In genomic region chr9:117929873-117930272, GRCh38 we compare ENCODE assay signal across 20 cellular contexts.
DNase-seq lines count a peak whose midpoint lies in the region; ATAC-seq and TF ChIP-seq lines count a peak whose summit lies in the region.
"Had no signal": no experiment of that assay in that cellular context is flagged by ENCODE, and none has a peak within 500 bp of the region (broad histone marks: within the 10 kb centered on the region; RNA-seq: fewer than 3 reads in every experiment).

No MANE protein-coding gene starts in this region.

- no peaks in the 10 kb centered on the region for H3F3A ChIP-seq in SK-N-SH (replicated peaks; ENCODE audit: insufficient read depth)

- 15% methylated on average over 1 of the region's 1 CpG for WGBS in SK-N-SH (ENCODE audit: low lambda C conversion rate)

- no peak for TF ChIP-seq RAD21 in SK-N-SH (IDR thresholded peaks at IDR 0.05; ENCODE audit: low read length)

- no peak for DNase-seq in SK-N-SH
- peak; percentile 33 for DNase-seq in NCI-H128 (lab: John Stamatoyannopoulos, UW; ENCODE audit: unreplicated experiment)
- no peak for DNase-seq in AML-193 (lab: John Stamatoyannopoulos, UW)
- no peak for DNase-seq in activated CD4-positive, alpha-beta T cell treated with anti-CD3 and anti-CD28 coated beads, Interleukin-2, amount 50 U/mL, for 1 hour
- DNase-seq in uterus = no peak
- no peak for DNase-seq in GM03348 (ENCODE audit: low spot score)
- DNase-seq: activated CD8-positive, alpha-beta T cell treated with anti-CD3 and anti-CD28 coated beads, Interleukin-2, amount 10 ng/mL, durations not matched to agents 7 days and 5 days; activated naive CD4-positive, alpha-beta T cell treated with anti-CD3 and anti-CD28 coated beads for 36 hours; activated T-cell treated with anti-CD3 and anti-CD28 coated beads, Interleukin-2, amount 50 U/mL, for 24 hours; NCI-H1436 treated with DMSO at 0.1 percent for 48 hours; NCI-H2227 treated with DMSO at 0.1 percent for 48 hours; OCI-M1; SIG-M5; stimulated activated CD4-positive, alpha-beta T cell treated with anti-CD3 and anti-CD28 coated beads, Interleukin-4, amount 100 ng/mL, for 4 hours; T-helper 2 cell had no signal

- no peak for TF ChIP-seq POLR2A in uterus (IDR thresholded peaks at IDR 0.05)

- intact Hi-C loops in uterus (cut with DNase I; ENCODE audit: low total_unique reads) = no loop called here

- H3K9ac ChIP-seq in SK-N-SH = no peak overlapping the region
- H3K9ac ChIP-seq: KMS-11 had no signal

- no peak overlapping the region for H3K4me2 ChIP-seq in SK-N-SH
- H3K4me2 ChIP-seq: GM23338, KMS-11 had no signal

- H4K20me1 ChIP-seq in SK-N-SH (ENCODE audit: insufficient read depth) = no peaks in the 10 kb centered on the region

- no peaks in the 10 kb centered on the region for H3K9me2 ChIP-seq in SK-N-SH

- H3K79me2 ChIP-seq in SK-N-SH (ENCODE audit: insufficient read depth) = no peaks in the 10 kb centered on the region

- H3K36me3 ChIP-seq in SK-N-SH (replicated peaks in 1 of 2; ENCODE audit: control insufficient read depth in 1 of 2, insufficient read depth in 2 of 2, low read length in 1 of 2) (no peaks in the 10 kb centered on the region), uterus (no peaks in the 10 kb centered on the region)
- H3K36me3 ChIP-seq: gastroesophageal sphincter had no signal

- H3K4me1 ChIP-seq in SK-N-SH (ENCODE audit: control insufficient read depth in 1 of 2, insufficient read depth in 2 of 2, low read depth in 1 of 2, low read length in 1 of 2) (no peaks in the 10 kb centered on the region), uterus (no peaks in the 10 kb centered on the region)
- H3K4me1 ChIP-seq: gastroesophageal sphincter had no signal

- H3K9me3 ChIP-seq in SK-N-SH (no peaks in the 10 kb centered on the region), uterus (no peaks in the 10 kb centered on the region)

- TF ChIP-seq CTCF in SK-N-SH (IDR thresholded peaks at IDR 0.05) (no peak), VCaP (conservative IDR thresholded peaks at IDR 0.05) (no peak), uterus (IDR thresholded peaks at IDR 0.05) (no peak)

- H2AFZ ChIP-seq in SK-N-SH (ENCODE audit: low read depth) = no peak overlapping the region
- H2AFZ ChIP-seq: GM23338 had no signal

- H3K27ac ChIP-seq in SK-N-SH (ENCODE audit: low read depth in 2 of 2, low read length in 1 of 2) (no peak overlapping the region), VCaP (peak overlapping the region; percentile 68), uterus (no peak overlapping the region)
- H3K27ac ChIP-seq: gastroesophageal sphincter, KMS-11 had no signal

- no peak overlapping the region for H3K4me3 ChIP-seq in SK-N-SH (ENCODE audit: low read depth in 2 of 2, low read length in 1 of 2)
- H3K4me3 ChIP-seq in uterus = no peak overlapping the region
- H3K4me3 ChIP-seq: gastroesophageal sphincter, GM23338 had no signal

- CTCF ChIA-PET in SK-N-SH (lab: Yijun Ruan, JAX) = interaction anchor here (0.6 to 1.1 kb wide), 2 partner anchors 10 to 15 kb away, joined by 3 to 6 read pairs; no protein-coding TSS in a partner anchor

- no peak for ATAC-seq in SK-N-SH treated with all-trans-retinoic acid at 6 μM for 48 hours
- ATAC-seq: activated CD8-positive, alpha-beta T cell treated with anti-CD3 and anti-CD28 coated beads, Interleukin-2, amount 10 ng/mL, durations not matched to agents 7 days and 5 days; gastroesophageal sphincter; GM23338 had no signal

- H3K27me3 ChIP-seq in SK-N-SH (ENCODE audit: insufficient read depth) (no peaks in the 10 kb centered on the region), uterus (no peaks in the 10 kb centered on the region)
- H3K27me3 ChIP-seq: gastroesophageal sphincter had no signal

- TF ChIP-seq EP300 in SK-N-SH (IDR thresholded peaks at IDR 0.05; ENCODE audit: borderline replicate concordance in 1 of 2, low read depth in 1 of 2, low read length in 1 of 2) = no peak

- POLR2A ChIA-PET in SK-N-SH (lab: Yijun Ruan, JAX) = no interaction called here

TF ChIP-seq in SK-N-SH treated with all-trans-retinoic acid at 6 μM for 48 hours, 23 proteins besides CTCF, POLR2A, EP300 and RAD21:
- TF ChIP-seq ISL1 (CRISPR knock-in tag; IDR thresholded peaks at IDR 0.05) (0 out of 2 replicates have a peak, but pooled peaks have one; percentile 30), ZFP3 (CRISPR knock-in tag; IDR thresholded peaks at IDR 0.05) (no peak)

TF ChIP-seq in SK-N-SH, 30 proteins besides CTCF, POLR2A, EP300 and RAD21:
- TF ChIP-seq GATA2 (CRISPR knock-in tag; IDR thresholded peaks at IDR 0.05) = no peak
- no peak for TF ChIP-seq TAF1 (IDR thresholded peaks at IDR 0.05; ENCODE audit: borderline replicate concordance, low read depth, low read length)
- no peak for TF ChIP-seq MXI1 (IDR thresholded peaks at IDR 0.05; ENCODE audit: low read depth, low read length)
- no peak for TF ChIP-seq USF2 (IDR thresholded peaks at IDR 0.05; ENCODE audit: borderline replicate concordance, low read depth, low read length)
- no peak for TF ChIP-seq ELF1 (IDR thresholded peaks at IDR 0.05)
- TF ChIP-seq FOXM1 (IDR thresholded peaks at IDR 0.05; ENCODE audit: low read depth) = no peak
- TF ChIP-seq FOXJ3 (CRISPR knock-in tag; IDR thresholded peaks at IDR 0.05) = no peak
- no peak for TF ChIP-seq POLR2AphosphoS5 (IDR thresholded peaks at IDR 0.05; ENCODE audit: low read depth, low read length)
- no peak for TF ChIP-seq USF1 (IDR thresholded peaks at IDR 0.05; ENCODE audit: borderline replicate concordance, low read depth)
- no peak for TF ChIP-seq CHD2 (IDR thresholded peaks at IDR 0.05; ENCODE audit: low read length, partially characterized antibody)
